Comparison of ENCODE assay signal across 7 cellular contexts in genomic region chr1:7135463-7135862, GRCh38.
"Had no signal": no experiment of that assay in that cellular context is flagged by ENCODE, and none has a peak within 500 bp of the region (broad histone marks: within the 10 kb centered on the region; RNA-seq: fewer than 3 reads in every experiment).

No MANE protein-coding gene starts in this region.

- H3K4me3 ChIP-seq: GM23248 had no signal

- FAIRE-seq: HepG2 had no signal

- ATAC-seq: HepG2 had no signal

- H3K27ac ChIP-seq: GM23248, HL-60 had no signal

- DNase-seq: GOT3, H9, HCEC 1CT, KG1 had no signal

- H2AFZ ChIP-seq: GM23248 had no signal

- H3K9ac ChIP-seq: GM23248 had no signal
